18 cellular contexts compared by ENCODE assay signal in the genomic region with DNA sequence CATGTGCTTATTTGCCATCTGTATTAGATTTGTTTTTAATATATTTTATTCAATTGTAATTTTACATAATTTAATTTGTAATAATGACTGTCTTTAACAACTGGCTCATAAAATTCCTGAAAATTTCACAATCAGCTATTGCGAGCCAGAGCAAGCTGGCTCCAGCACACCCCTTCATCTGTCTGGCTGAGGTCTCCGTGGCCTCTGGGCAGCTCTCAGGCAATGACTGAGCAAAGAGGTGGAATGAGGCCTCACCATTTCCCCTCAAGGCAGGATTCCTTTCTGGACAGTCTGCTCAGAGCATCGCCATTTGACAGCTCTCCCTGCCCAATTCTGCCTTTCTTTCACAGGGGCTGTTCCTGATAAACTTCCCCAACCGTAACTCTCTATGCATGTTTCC. TPM values are rescaled to one million over a fixed set of nuclear protein-coding genes. Genes with fewer than 3 reads are reported as not detected.
DNase-seq lines count a peak whose midpoint lies in the region; FAIRE-seq and TF ChIP-seq lines count a peak whose summit lies in the region.
"Had no signal": no experiment of that assay in that cellular context is flagged by ENCODE, and none has a peak within 500 bp of the region (broad histone marks: within the 10 kb centered on the region; RNA-seq: fewer than 3 reads in every experiment).

No MANE protein-coding gene starts in this region.

- WGBS in mesodermal cell (ENCODE audit: insufficient coverage in 2 of 2), 2 experiments: 71 to 84% methylated on average over 3 to 4 of the region's 4 CpGs

- H3K4me3 ChIP-seq in choroid plexus epithelial cell (ENCODE audit: low read depth, low read length) (no peak overlapping the region), mesodermal cell (ENCODE audit: extremely low read depth, insufficient read depth, low read length, poor library complexity, severe bottlenecking) (no peak overlapping the region)
- H3K4me3 ChIP-seq: SK-N-MC, tibial nerve had no signal

- H3K36me3 ChIP-seq in mesodermal cell (ENCODE audit: control insufficient read depth, insufficient read depth, low read length): no peaks in the 10 kb centered on the region
- H3K36me3 ChIP-seq: tibial nerve had no signal

- H3K9me3 ChIP-seq in mesodermal cell (ENCODE audit: control insufficient read depth, low read length): no peaks in the 10 kb centered on the region
- H3K9me3 ChIP-seq: tibial nerve had no signal

- H3K27ac ChIP-seq in mesodermal cell (ENCODE audit: low read depth, low read length, severe bottlenecking): peak overlapping the region; percentile 53
- H3K27ac ChIP-seq: SK-N-MC had no signal

- TF ChIP-seq CTCF in choroid plexus epithelial cell (conservative IDR thresholded peaks at IDR 0.05; ENCODE audit: low read depth, low read length): no peak

- FAIRE-seq in HTR-8/SVneo (lab: Jason Lieb, UNC): no peak

- DNase-seq in A172 (ENCODE audit: low spot score): peak; percentile 25
- peak; percentile 58 for DNase-seq in HTR-8/SVneo (ENCODE audit: insufficient read length, low spot score)
- DNase-seq in choroid plexus epithelial cell (ENCODE audit: low read depth): peak; percentile 37
- no peak for DNase-seq in NCI-H1105 treated with DMSO at 0.1 percent for 48 hours (lab: John Stamatoyannopoulos, UW)
- DNase-seq in NCI-H774 (lab: John Stamatoyannopoulos, UW): no peak
- DNase-seq in NCI-H146 (lab: John Stamatoyannopoulos, UW): no peak
- DNase-seq in ecto neural progenitor cell (ENCODE audit: low spot score): no peak
- DNase-seq: activated CD4-positive, CD25-positive, alpha-beta regulatory T cell treated with anti-CD3 and anti-CD28 coated beads, Interleukin-2, amount 50 U/mL, for 72 hours; activated T-cell treated with anti-CD3 and anti-CD28 coated beads, Interleukin-2, amount 50 U/mL, for 4 hours; DMS53; H7; naive B cell; NCI-H1694 treated with DMSO at 0.1 percent for 48 hours; NCI-H748 treated with DMSO at 0.1 percent for 48 hours; stimulated activated CD4-positive, alpha-beta T cell treated with anti-CD3 and anti-CD28 coated beads, Interleukin-12 subunit alpha, Interleukin-12 subunit beta, amount 100 ng/mL, for 4 hours had no signal

- H3K4me1 ChIP-seq in mesodermal cell (ENCODE audit: control insufficient read depth, insufficient read depth, low read length, poor library complexity, severe bottlenecking): peaks cover 13% of the 10 kb centered on the region

RNA-seq across cellular contexts. Expression of gene KANK4, which starts 5.8 kb away (rescaled TPM):
- total RNA-seq in A172 (2014; rRNA removed; shearing (Covaris generic)): 0.09 TPM in 1 of 2 replicates, not detected in the other
- polyA plus RNA-seq in mesodermal cell (2013, experiment 1 of 2): 1.7 TPM
- polyA plus RNA-seq in mesodermal cell (2013, experiment 2 of 2): 1.7 TPM
- total RNA-seq: activated T-cell treated with anti-CD3 and anti-CD28 coated beads, Interleukin-2, amount 50 U/mL, for 4 hours had no signal

Comparison
In these comparisons a context has a peak if more than half of its experiments do, and no peak if none do; other contexts are left out.
1. DNase-seq: peak in A172 (single experiment), HTR-8/SVneo (single experiment) and choroid plexus epithelial cell (single experiment); none in NCI-H1105 treated with DMSO at 0.1 percent for 48 hours (single experiment), NCI-H774 (single experiment), NCI-H146 (single experiment) and ecto neural progenitor cell (single experiment).